Comparison of ENCODE assay signal across 17 cellular contexts in the genomic region with DNA sequence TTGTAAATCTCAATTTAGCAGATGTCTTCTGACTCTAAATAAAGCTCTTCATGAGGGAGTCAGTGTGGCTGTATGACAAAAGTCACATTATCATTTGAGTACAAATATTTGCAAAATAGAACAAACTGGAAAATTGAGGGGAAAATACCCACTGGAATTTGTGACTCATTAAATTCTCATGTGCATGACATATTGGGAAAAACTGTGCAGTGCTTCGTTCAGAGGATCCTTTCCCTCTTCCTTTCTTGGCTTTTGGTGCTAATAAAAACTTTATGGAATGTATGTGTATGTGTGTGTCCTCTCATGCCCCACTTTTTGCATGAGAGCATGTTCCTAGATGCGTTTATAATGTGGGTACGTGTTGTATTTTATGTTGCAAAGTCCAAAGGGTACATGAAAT.
A peak's percentile ranks its signal among the peaks of the same experiment; 100 is the strongest.
DNase-seq lines count a peak whose midpoint lies in the region; ATAC-seq and TF ChIP-seq lines count a peak whose summit lies in the region.
"Had no signal": no experiment of that assay in that cellular context is flagged by ENCODE, and none has a peak within 500 bp of the region (broad histone marks: within the 10 kb centered on the region; RNA-seq: fewer than 3 reads in every experiment).

No MANE protein-coding gene starts in this region.

- peaks cover 2 to 20% (median 14%) of the 10 kb centered on the region in 5 donors for H3K4me1 ChIP-seq in subcutaneous abdominal adipose tissue (ENCODE audit: control insufficient read depth in 5 of 5, insufficient read depth in 5 of 5, low read length in 5 of 5)
- H3K4me1 ChIP-seq in SK-N-SH (ENCODE audit: control insufficient read depth in 1 of 2, insufficient read depth in 2 of 2, low read depth in 1 of 2, low read length in 1 of 2): no peaks in the 10 kb centered on the region; a peak in 1 of 4 replicates
- H3K4me1 ChIP-seq: foreskin keratinocyte had no signal

- H3K36me3 Mint-ChIP-seq in activated CD8-positive, alpha-beta memory T cell treated with anti-CD3 and anti-CD28 coated beads, Interleukin-2, amount 10 ng/mL, durations not matched to agents 7 days and 5 days: no peaks in the 10 kb centered on the region
- H3K36me3 Mint-ChIP-seq: CD8-positive, alpha-beta memory T cell had no signal

- CTCF ChIA-PET in SK-N-SH (lab: Yijun Ruan, JAX): no interaction called here
- CTCF ChIA-PET in activated CD8-positive, alpha-beta memory T cell treated with anti-CD3 and anti-CD28 coated beads, Interleukin-2, amount 10 ng/mL, durations not matched to agents 7 days and 5 days (lab: Charles Lee): no interaction called here

- H3K9me3 Mint-ChIP-seq in activated CD8-positive, alpha-beta memory T cell treated with anti-CD3 and anti-CD28 coated beads, Interleukin-2, amount 10 ng/mL, durations not matched to agents 7 days and 5 days (ENCODE audit: low read depth): no peaks in the 10 kb centered on the region

- H3K36me3 ChIP-seq in subcutaneous abdominal adipose tissue (ENCODE audit: control insufficient read depth in 5 of 5, insufficient read depth in 5 of 5, low read length in 5 of 5): no peaks in the 10 kb centered on the region
- H3K36me3 ChIP-seq in SK-N-SH (replicated peaks in 1 of 2; ENCODE audit: control insufficient read depth in 1 of 2, insufficient read depth in 2 of 2, low read length in 1 of 2): no peaks in the 10 kb centered on the region
- H3K36me3 ChIP-seq: ascending aorta had no signal

- H3K79me2 ChIP-seq in SK-N-SH (ENCODE audit: insufficient read depth): no peaks in the 10 kb centered on the region

- H3K9me3 ChIP-seq in subcutaneous abdominal adipose tissue (ENCODE audit: control insufficient read depth in 5 of 5, low read length in 5 of 5) (peaks cover 0 to 8% (median 4%) of the 10 kb centered on the region in 5 donors), SK-N-SH (no peaks in the 10 kb centered on the region)
- H3K9me3 ChIP-seq: ascending aorta had no signal

- no peak overlapping the region for H3K4me3 ChIP-seq in HFF-Myc (replicated peaks; ENCODE audit: low read depth, low read length)
- no peak overlapping the region for H3K4me3 ChIP-seq in fibroblast of villous mesenchyme (ENCODE audit: low read depth, low read length)
- H3K4me3 ChIP-seq in subcutaneous abdominal adipose tissue (ENCODE audit: low read depth in 1 of 5, low read length in 5 of 5): no peak overlapping the region
- H3K4me3 ChIP-seq in SK-N-SH (ENCODE audit: low read depth in 2 of 2, low read length in 1 of 2): no peak overlapping the region
- H3K4me3 ChIP-seq: ascending aorta had no signal

- WGBS in SK-N-SH (ENCODE audit: low lambda C conversion rate): 5% methylated on average over 3 of the region's 3 CpGs

- H3K4me1 Mint-ChIP-seq in activated CD8-positive, alpha-beta memory T cell treated with anti-CD3 and anti-CD28 coated beads, Interleukin-2, amount 10 ng/mL, durations not matched to agents 7 days and 5 days: no peaks in the 10 kb centered on the region
- H3K4me1 Mint-ChIP-seq: CD8-positive, alpha-beta memory T cell; nephron had no signal

- H2AFZ ChIP-seq in SK-N-SH (ENCODE audit: low read depth): no peak overlapping the region

- H3K9ac ChIP-seq in subcutaneous abdominal adipose tissue (ENCODE audit: low read length in 5 of 5): no peak overlapping the region
- H3K9ac ChIP-seq in SK-N-SH: no peak overlapping the region

- no peaks in the 10 kb centered on the region for H4K20me1 ChIP-seq in SK-N-SH (ENCODE audit: insufficient read depth)

- H3K27ac Mint-ChIP-seq in activated CD8-positive, alpha-beta memory T cell treated with anti-CD3 and anti-CD28 coated beads, Interleukin-2, amount 10 ng/mL, durations not matched to agents 7 days and 5 days: no peak overlapping the region
- H3K27ac Mint-ChIP-seq: CD8-positive, alpha-beta memory T cell; nephron had no signal

- H3K27me3 ChIP-seq in subcutaneous abdominal adipose tissue (ENCODE audit: control insufficient read depth in 5 of 5, insufficient read depth in 4 of 5, low read length in 5 of 5) (peaks cover 0 to 2% (median 0%) of the 10 kb centered on the region in 5 donors), SK-N-SH (ENCODE audit: insufficient read depth) (no peaks in the 10 kb centered on the region)
- H3K27me3 ChIP-seq: ascending aorta had no signal

- no peak overlapping the region for H3K4me2 ChIP-seq in SK-N-SH

- no peaks in the 10 kb centered on the region for H3F3A ChIP-seq in SK-N-SH (replicated peaks; ENCODE audit: insufficient read depth)

- POLR2A ChIA-PET in SK-N-SH (lab: Yijun Ruan, JAX): no interaction called here

- peak overlapping the region; percentile 7 for H3K27ac ChIP-seq in subcutaneous abdominal adipose tissue (ENCODE audit: low read depth, low read length)
- H3K27ac ChIP-seq in SK-N-SH (ENCODE audit: low read depth in 2 of 2, low read length in 1 of 2): no peak overlapping the region
- H3K27ac ChIP-seq: ascending aorta, foreskin keratinocyte had no signal

- DNase-seq in HFF-Myc (ENCODE audit: extremely low read depth, low read depth): peak; percentile 24
- DNase-seq in amniotic epithelial cell (ENCODE audit: low read depth): peak; percentile 34
- peak; percentile 37 for DNase-seq in fibroblast of villous mesenchyme (ENCODE audit: low read depth)
- no peak for DNase-seq in SK-N-SH
- DNase-seq in activated CD8-positive, alpha-beta memory T cell treated with anti-CD3 and anti-CD28 coated beads, Interleukin-2, amount 10 ng/mL, durations not matched to agents 7 days and 5 days: no peak
- DNase-seq in NCI-H2171 (lab: John Stamatoyannopoulos, UW): no peak
- DNase-seq: activated effector memory CD4-positive, alpha-beta T cell treated with anti-CD3 and anti-CD28 coated beads, Interleukin-2, amount 50 U/mL, for 16 hours; CD8-positive, alpha-beta memory T cell; effector CD4-positive, alpha-beta T cell; GOT3; NCI-H2107; NCI-H774; RPMI8226 had no signal

- no peaks in the 10 kb centered on the region for H3K9me2 ChIP-seq in SK-N-SH

- no peak for ATAC-seq in activated CD8-positive, alpha-beta memory T cell treated with anti-CD3 and anti-CD28 coated beads, Interleukin-2, amount 10 ng/mL, durations not matched to agents 7 days and 5 days
- ATAC-seq: foreskin keratinocyte had no signal

- peaks cover 3% of the 10 kb centered on the region for H3K27me3 Mint-ChIP-seq in activated CD8-positive, alpha-beta memory T cell treated with anti-CD3 and anti-CD28 coated beads, Interleukin-2, amount 10 ng/mL, durations not matched to agents 7 days and 5 days

- no peak for TF ChIP-seq RAD21 in SK-N-SH (IDR thresholded peaks at IDR 0.05; ENCODE audit: low read length)

- no peak for TF ChIP-seq EP300 in SK-N-SH (IDR thresholded peaks at IDR 0.05; ENCODE audit: borderline replicate concordance in 1 of 2, low read depth in 1 of 2, low read length in 1 of 2)

- no peak overlapping the region for H3K4me3 Mint-ChIP-seq in activated CD8-positive, alpha-beta memory T cell treated with anti-CD3 and anti-CD28 coated beads, Interleukin-2, amount 10 ng/mL, durations not matched to agents 7 days and 5 days
- H3K4me3 Mint-ChIP-seq: CD8-positive, alpha-beta memory T cell; nephron had no signal

- TF ChIP-seq CTCF in HFF-Myc (IDR thresholded peaks at IDR 0.05; ENCODE audit: low read depth, low read length, missing control alignments) (no peak), fibroblast of villous mesenchyme (IDR thresholded peaks at IDR 0.05; ENCODE audit: insufficient read depth, low read depth, low read length) (no peak), SK-N-SH (IDR thresholded peaks at IDR 0.05) (no peak)

TF ChIP-seq in SK-N-SH, 30 proteins besides CTCF, POLR2A, EP300 and RAD21:
- TF ChIP-seq RCOR1 (IDR thresholded peaks at IDR 0.05; ENCODE audit: low read length): no peak
- TF ChIP-seq, protein P1, sequence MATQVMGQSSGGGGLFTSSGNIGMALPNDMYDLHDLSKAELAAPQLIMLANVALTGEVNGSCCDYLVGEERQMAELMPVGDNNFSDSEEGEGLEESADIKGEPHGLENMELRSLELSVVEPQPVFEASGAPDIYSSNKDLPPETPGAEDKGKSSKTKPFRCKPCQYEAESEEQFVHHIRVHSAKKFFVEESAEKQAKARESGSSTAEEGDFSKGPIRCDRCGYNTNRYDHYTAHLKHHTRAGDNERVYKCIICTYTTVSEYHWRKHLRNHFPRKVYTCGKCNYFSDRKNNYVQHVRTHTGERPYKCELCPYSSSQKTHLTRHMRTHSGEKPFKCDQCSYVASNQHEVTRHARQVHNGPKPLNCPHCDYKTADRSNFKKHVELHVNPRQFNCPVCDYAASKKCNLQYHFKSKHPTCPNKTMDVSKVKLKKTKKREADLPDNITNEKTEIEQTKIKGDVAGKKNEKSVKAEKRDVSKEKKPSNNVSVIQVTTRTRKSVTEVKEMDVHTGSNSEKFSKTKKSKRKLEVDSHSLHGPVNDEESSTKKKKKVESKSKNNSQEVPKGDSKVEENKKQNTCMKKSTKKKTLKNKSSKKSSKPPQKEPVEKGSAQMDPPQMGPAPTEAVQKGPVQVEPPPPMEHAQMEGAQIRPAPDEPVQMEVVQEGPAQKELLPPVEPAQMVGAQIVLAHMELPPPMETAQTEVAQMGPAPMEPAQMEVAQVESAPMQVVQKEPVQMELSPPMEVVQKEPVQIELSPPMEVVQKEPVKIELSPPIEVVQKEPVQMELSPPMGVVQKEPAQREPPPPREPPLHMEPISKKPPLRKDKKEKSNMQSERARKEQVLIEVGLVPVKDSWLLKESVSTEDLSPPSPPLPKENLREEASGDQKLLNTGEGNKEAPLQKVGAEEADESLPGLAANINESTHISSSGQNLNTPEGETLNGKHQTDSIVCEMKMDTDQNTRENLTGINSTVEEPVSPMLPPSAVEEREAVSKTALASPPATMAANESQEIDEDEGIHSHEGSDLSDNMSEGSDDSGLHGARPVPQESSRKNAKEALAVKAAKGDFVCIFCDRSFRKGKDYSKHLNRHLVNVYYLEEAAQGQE (IDR thresholded peaks at IDR 0.05; ENCODE audit: low read depth, low read length): no peak
- TF ChIP-seq RXRA (IDR thresholded peaks at IDR 0.05; ENCODE audit: borderline replicate concordance, low read depth): no peak
- TF ChIP-seq MEF2A (IDR thresholded peaks at IDR 0.05; ENCODE audit: borderline replicate concordance, low read depth): no peak
- TF ChIP-seq SMC3 (IDR thresholded peaks at IDR 0.05; ENCODE audit: low read depth, low read length): no peak
- no peak for TF ChIP-seq ELF1 (IDR thresholded peaks at IDR 0.05)
- TF ChIP-seq, protein P2, sequence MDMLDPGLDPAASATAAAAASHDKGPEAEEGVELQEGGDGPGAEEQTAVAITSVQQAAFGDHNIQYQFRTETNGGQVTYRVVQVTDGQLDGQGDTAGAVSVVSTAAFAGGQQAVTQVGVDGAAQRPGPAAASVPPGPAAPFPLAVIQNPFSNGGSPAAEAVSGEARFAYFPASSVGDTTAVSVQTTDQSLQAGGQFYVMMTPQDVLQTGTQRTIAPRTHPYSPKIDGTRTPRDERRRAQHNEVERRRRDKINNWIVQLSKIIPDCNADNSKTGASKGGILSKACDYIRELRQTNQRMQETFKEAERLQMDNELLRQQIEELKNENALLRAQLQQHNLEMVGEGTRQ (IDR thresholded peaks at IDR 0.05; ENCODE audit: borderline replicate concordance, low read depth, low read length): no peak
- no peak for TF ChIP-seq SIN3A (IDR thresholded peaks at IDR 0.05; ENCODE audit: borderline replicate concordance, low read depth, low read length)
- TF ChIP-seq POLR2AphosphoS5 (IDR thresholded peaks at IDR 0.05; ENCODE audit: low read depth, low read length): no peak
- no peak for TF ChIP-seq EZH2phosphoT487 (IDR thresholded peaks at IDR 0.05; ENCODE audit: borderline replicate concordance, low read depth)

Comparison
In these comparisons a context has a peak if more than half of its experiments do, and no peak if none do; other contexts are left out.
1. DNase-seq: peak in HFF-Myc (single experiment), amniotic epithelial cell (single experiment) and fibroblast of villous mesenchyme (single experiment); none in SK-N-SH (single experiment), activated CD8-positive, alpha-beta memory T cell treated with anti-CD3 and anti-CD28 coated beads, Interleukin-2, amount 10 ng/mL, durations not matched to agents 7 days and 5 days (single experiment) and NCI-H2171 (single experiment).